Comparison of ENCODE assay signal across 8 cellular contexts in genomic region chr1:52820830-52821229, GRCh38. TPM values are rescaled to one million over a fixed set of nuclear protein-coding genes. Genes with fewer than 3 reads are reported as not detected.
A peak's percentile ranks its signal among the peaks of the same experiment; 100 is the strongest.
DNase-seq lines count a peak whose midpoint lies in the region; ATAC-seq and TF ChIP-seq lines count a peak whose summit lies in the region.
"Not testable (repeated sequence)": the region's sequence is repeated elsewhere in the genome, so short reads cannot be mapped to it uniquely, and the experiment has no call there.
"Had no signal": no experiment of that assay in that cellular context is flagged by ENCODE, and none has a peak within 500 bp of the region (broad histone marks: within the 10 kb centered on the region; RNA-seq: fewer than 3 reads in every experiment).

No MANE protein-coding gene starts in this region.

- TF ChIP-seq POLR2A in right lobe of liver (IDR thresholded peaks at IDR 0.05), result not testable (repeated sequence)

- intact Hi-C loops in right lobe of liver (cut with DNase I), result not testable (repeated sequence)

- DNase-seq in left lobe of liver (ENCODE audit: low spot score) (peak; percentile 67), right lobe of liver (peak; percentile 35 to 68 (median 61))

- not testable (repeated sequence) for H3K4me3 ChIP-seq in liver (ENCODE audit: low read depth in 1 of 3, low read length in 3 of 3); right lobe of liver

- peak in 1 of 2 donors; percentile 12 for TF ChIP-seq RAD21 in liver (IDR thresholded peaks at IDR 0.05)

- ATAC-seq in left lobe of liver (peak; percentile 86), right lobe of liver (peak; percentile 46 to 80 (median 56))

- peaks cover 5 to 36% (median 26%) of the 10 kb centered on the region in 4 donors for H3K36me3 ChIP-seq in liver (ENCODE audit: control insufficient read depth in 4 of 4, insufficient read depth in 3 of 4, low read depth in 1 of 4, low read length in 3 of 4)
- peaks cover 0 to 51% (median 13%) of the 10 kb centered on the region in 4 donors for H3K36me3 ChIP-seq in right lobe of liver

- H3K27me3 ChIP-seq in liver (ENCODE audit: control insufficient read depth in 4 of 4, insufficient read depth in 4 of 4, low read length in 3 of 4); right lobe of liver: not testable (repeated sequence)

- not testable (repeated sequence) for H3K4me1 ChIP-seq in liver (ENCODE audit: control insufficient read depth in 4 of 4, insufficient read depth in 4 of 4, low read length in 3 of 4)
- peaks cover 0 to 12% (median 0%) of the 10 kb centered on the region in 4 donors for H3K4me1 ChIP-seq in right lobe of liver

- TF ChIP-seq CTCF in liver (IDR thresholded peaks at IDR 0.05; ENCODE audit: low read depth, low read length, missing input control); right lobe of liver (IDR thresholded peaks at IDR 0.05): not testable (repeated sequence)

- H3K9me3 ChIP-seq in liver (ENCODE audit: control insufficient read depth in 4 of 4, low read length in 3 of 4); right lobe of liver: not testable (repeated sequence)

- 66% methylated on average over 5 of the region's 5 CpGs for WGBS in liver
- 53% methylated on average over 5 of the region's 5 CpGs for WGBS in right lobe of liver (ENCODE audit: insufficient coverage, low coverage, low lambda C conversion rate, missing lambda C conversion rate)

- H3K27ac ChIP-seq in liver (ENCODE audit: low read depth in 1 of 2, low read length in 2 of 2); right lobe of liver: not testable (repeated sequence)

- not testable (repeated sequence) for H3K9ac ChIP-seq in liver (ENCODE audit: low read depth in 1 of 2, low read length in 2 of 2)

TF ChIP-seq in liver, 16 proteins besides CTCF, POLR2A, EP300 and RAD21:
- TF ChIP-seq HNF4A (conservative IDR thresholded peaks at IDR 0.05), result peak; percentile 72 to 74

RNA-seq across cellular contexts. Expression of gene ZYG11A, which starts 21.7 kb away (rescaled TPM):
- total RNA-seq in left lobe of liver (0.40 TPM), liver (1 to 10 TPM in 1 of 2 donors, under 1 TPM in 1; 0.65 to 1.8 TPM), right lobe of liver (1 to 10 TPM in 3 of 6 experiments, under 1 TPM in 3; 0.22 to 1.5 (median 1.0) TPM)
- polyA plus RNA-seq in liver, result under 1 TPM; 0.38 to 0.86 TPM
- total RNA-seq: Calu3; CD4-positive, alpha-beta memory T cell had no signal
- polyA plus RNA-seq: CD14-positive monocyte; CD4-positive, CD25-positive, alpha-beta regulatory T cell; CD8-positive, alpha-beta memory T cell had no signal
